Comparison of ENCODE assay signal across 13 cellular contexts in genomic region chr22:39489094-39490068, GRCh38. TPM values are rescaled to one million over a fixed set of nuclear protein-coding genes. Genes with fewer than 3 reads are reported as not detected.
A peak's percentile ranks its signal among the peaks of the same experiment; 100 is the strongest.
DNase-seq lines count a peak whose midpoint lies in the region; ATAC-seq, FAIRE-seq and TF ChIP-seq lines count a peak whose summit lies in the region.
"Had no signal": no experiment of that assay in that cellular context is flagged by ENCODE, and none has a peak within 500 bp of the region (broad histone marks: within the 10 kb centered on the region; RNA-seq: fewer than 3 reads in every experiment).

No MANE protein-coding gene starts in this region.

- H3K18ac ChIP-seq in H9 (ENCODE audit: insufficient read length, low read depth, low read length): no peak overlapping the region

- no peak overlapping the region for H2BK120ac ChIP-seq in H9 (ENCODE audit: low read depth, low read length, poor library complexity, severe bottlenecking)

- TF ChIP-seq CTCF in H9 (conservative IDR thresholded peaks at IDR 0.05) (no peak), K562 (IDR thresholded peaks at IDR 0.05 in 2 of 3, conservative IDR thresholded peaks at IDR 0.05 in 1 of 3; ENCODE audit: insufficient read depth in 2 of 3, low read depth in 1 of 3, low read length in 3 of 3) (0 out of 6 replicates have a peak, but pooled peaks of 1 of the 3 experiments have one; percentile 6), nephron (IDR thresholded peaks at IDR 0.05; ENCODE audit: unreplicated experiment in 3 of 3) (no peak), colonic mucosa (IDR thresholded peaks at IDR 0.05) (no peak)

- H3K27ac Mint-ChIP-seq in H9: no peak overlapping the region
- peak overlapping the region in 2 of 3 experiments; percentile 5 to 48 for H3K27ac Mint-ChIP-seq in nephron
- H3K27ac Mint-ChIP-seq: HFFc6; T-helper 2 cell treated with Interferon-gamma antibody and Interleukin-4, amounts not matched to agents 5 μg/mL and 100 μg/mL, for 36 hours had no signal

- peak overlapping the region; percentile 76 for H3K4me2 ChIP-seq in BLaER1
- peak overlapping the region; percentile 5 for H3K4me2 ChIP-seq in H9 (ENCODE audit: insufficient read depth, insufficient read length, low read length)
- peak overlapping the region; percentile 73 for H3K4me2 ChIP-seq in K562 (ENCODE audit: insufficient read depth, low read length)

- peak; percentile 61 for FAIRE-seq in K562 (lab: Jason Lieb, UNC)

- no peak overlapping the region for H2AFZ ChIP-seq in H9 (ENCODE audit: low read length)
- no peak overlapping the region for H2AFZ ChIP-seq in K562 (ENCODE audit: low read depth, low read length)

- no peak overlapping the region for H4K5ac ChIP-seq in H9 (ENCODE audit: insufficient read length, low read depth, low read length)

- WGBS in H9 (ENCODE audit: extremely low coverage, insufficient read length, low lambda C conversion rate): no CpG with 5 or more reads among the region's 17 CpGs
- WGBS in K562 (ENCODE audit: insufficient coverage, low coverage, missing lambda C conversion rate): 20% methylated on average over 10 of the region's 17 CpGs

- H4K20me1 ChIP-seq in BLaER1: no peaks in the 10 kb centered on the region
- no peaks in the 10 kb centered on the region for H4K20me1 ChIP-seq in H9 (ENCODE audit: control insufficient read depth, insufficient read depth, insufficient read length)
- no peaks in the 10 kb centered on the region for H4K20me1 ChIP-seq in K562 (replicated peaks; ENCODE audit: control insufficient read depth, insufficient read depth, low read length)

- in situ Hi-C loops in K562 (cut with MboI): no loop called here

- H3K14ac ChIP-seq in H9 (ENCODE audit: insufficient read depth, low read length): no peak overlapping the region

- H3K56ac ChIP-seq in H9 (ENCODE audit: insufficient read length, low read depth, low read length): no peak overlapping the region

- TF ChIP-seq RAD21 in K562 (CRISPR knock-in tag; conservative IDR thresholded peaks at IDR 0.05 in 1 of 2, IDR thresholded peaks at IDR 0.05 in 1 of 2): no peak

- no peak for DNase-seq in H9
- peak in 1 of 4 experiments; percentile 40 for DNase-seq in K562 (ENCODE audit: extremely low read depth in 1 of 4, low spot score in 3 of 4)
- DNase-seq in colonic mucosa: no peak
- DNase-seq in activated naive CD4-positive, alpha-beta T cell treated with anti-CD3 and anti-CD28 coated beads, Interleukin-2, amount 50 U/mL, for 16 hours: no peak
- DNase-seq in HK-2 (ENCODE audit: unreplicated experiment): no peak

- H3K27me3 Mint-ChIP-seq in H9 (ENCODE audit: low read depth): peaks cover 36% of the 10 kb centered on the region
- H3K27me3 Mint-ChIP-seq in nephron (ENCODE audit: low read depth): no peaks in the 10 kb centered on the region

- no peak overlapping the region for H4K8ac ChIP-seq in H9 (replicated peaks; ENCODE audit: insufficient read length, low read depth, low read length)

- H2BK12ac ChIP-seq in H9 (ENCODE audit: insufficient read length, low read depth, low read length): no peak overlapping the region

- H3K4me1 ChIP-seq in BLaER1 (peaks cover 23% of the 10 kb centered on the region), H9 (ENCODE audit: insufficient read depth, low read length) (no peaks in the 10 kb centered on the region), K562 (replicated peaks in 1 of 2; ENCODE audit: control insufficient read depth in 2 of 2, insufficient read depth in 2 of 2, low read length in 2 of 2) (peaks cover 30 to 49% of the 10 kb centered on the region in 2 experiments), colonic mucosa (peaks cover 7% of the 10 kb centered on the region)

- H2BK5ac ChIP-seq in H9 (ENCODE audit: insufficient read length, low read length): no peak overlapping the region

- H3K4me3 Mint-ChIP-seq in H9: 0 out of 5 replicates have a peak overlapping the region, but pooled peaks of 1 of the 2 experiments have one; percentile 52
- H3K4me3 Mint-ChIP-seq in nephron: no peak overlapping the region
- H3K4me3 Mint-ChIP-seq: HFFc6; T-helper 2 cell treated with Interferon-gamma antibody and Interleukin-4, amounts not matched to agents 5 μg/mL and 100 μg/mL, for 36 hours had no signal

- BruUV-seq in K562 (replicated peaks; lab: Mats Ljungman, UMichigan): TSS peak; percentile 35

- no peak for TF ChIP-seq EP300 in K562 (IDR thresholded peaks at IDR 0.05; ENCODE audit: low read length)

- H3K4me1 Mint-ChIP-seq in H9 (peaks cover 6 to 15% of the 10 kb centered on the region in 2 experiments), nephron (peaks cover 7% of the 10 kb centered on the region)

- intact Hi-C loops in K562 (cut with micrococcal nuclease) (no loop called here), colonic mucosa (cut with DNase I) (loop anchor here (5.0 kb wide), 1 partner anchor 38 kb away; no protein-coding TSS in a partner anchor)

- POLR2A ChIA-PET in K562 (lab: Yijun Ruan, JAX): interaction anchor here (0.6 to 1.8 kb wide), 9 partner anchors 12 to 170 kb away, joined by 3 to 12 read pairs (median 4); partner anchors contain the start of genes ATF4, MIEF1 and RPL3

- H3K4ac ChIP-seq in H9 (ENCODE audit: low read depth, low read length): no peak overlapping the region

- no peaks in the 10 kb centered on the region for H3K79me1 ChIP-seq in H9 (ENCODE audit: insufficient read depth, low read depth, low read length, poor library complexity, severe bottlenecking)

- no peaks in the 10 kb centered on the region for H3K23me2 ChIP-seq in H9 (ENCODE audit: insufficient read length, low read depth, low read length, poor library complexity, severe bottlenecking)

- no peak overlapping the region for H3T11ph ChIP-seq in H9 (ENCODE audit: low read length)

- H3K23ac ChIP-seq in H9 (ENCODE audit: insufficient read length, low read depth, low read length): no peak overlapping the region

- CTCF ChIA-PET in K562 (lab: Yijun Ruan, JAX; ENCODE audit: low intra/inter-chr PET ratio): no interaction called here

- H3K4me3 ChIP-seq in BLaER1 (peak overlapping the region; percentile 20; the same call in 1 of the 2 replicates), K562 (no peak overlapping the region), colonic mucosa (no peak overlapping the region)
- H3K4me3 ChIP-seq: heart right ventricle had no signal

- H3K9me3 Mint-ChIP-seq in H9 (peaks cover 0 to 3% of the 10 kb centered on the region in 2 experiments; a peak in 1 of 5 replicates), nephron (no peaks in the 10 kb centered on the region)
- H3K9me3 Mint-ChIP-seq: HFFc6; T-helper 2 cell treated with Interferon-gamma antibody and Interleukin-4, amounts not matched to agents 5 μg/mL and 100 μg/mL, for 36 hours had no signal

- peaks cover 0 to 6% (median 4%) of the 10 kb centered on the region in 3 experiments; a peak in 3 of 7 replicates for H3K36me3 Mint-ChIP-seq in H9 (ENCODE audit: insufficient read depth in 1 of 3, low read depth in 3 of 3)
- H3K36me3 Mint-ChIP-seq in nephron (ENCODE audit: low read depth): peaks cover 15% of the 10 kb centered on the region

- H3K79me2 ChIP-seq in H9 (ENCODE audit: insufficient read depth, low read length) (no peaks in the 10 kb centered on the region), K562 (ENCODE audit: control insufficient read depth, insufficient read depth, low read length) (peaks cover 26% of the 10 kb centered on the region; the same call in 2 of the 3 replicates)

- no peak for TF ChIP-seq POLR2A in K562 (conservative IDR thresholded peaks at IDR 0.05)

- H3K27ac ChIP-seq in BLaER1 (peak overlapping the region; percentile 14; the same call in 1 of the 2 replicates), H9 (ENCODE audit: insufficient read length, low read depth, low read length) (no peak overlapping the region), K562 (ENCODE audit: extremely low read depth, low read depth, low read length) (peak overlapping the region; percentile 70), colonic mucosa (no peak overlapping the region)
- H3K27ac ChIP-seq: epithelial cell of prostate had no signal

- H3K9me3 ChIP-seq in BLaER1 (no peaks in the 10 kb centered on the region), H9 (ENCODE audit: control insufficient read depth, low read depth, low read length) (no peaks in the 10 kb centered on the region), K562 (replicated peaks; ENCODE audit: control insufficient read depth, insufficient read depth, low read depth, low read length) (no peaks in the 10 kb centered on the region), colonic mucosa (no peaks in the 10 kb centered on the region)
- H3K9me3 ChIP-seq: heart right ventricle had no signal

- H3K9ac ChIP-seq in BLaER1 (no peak overlapping the region), H9 (ENCODE audit: extremely low read depth, insufficient read length, low read length) (no peak overlapping the region), K562 (ENCODE audit: insufficient read depth in 1 of 2, low read depth in 2 of 2, low read length in 2 of 2) (peak overlapping the region; percentile 19 to 64; a peak in 3 of 4 replicates), colonic mucosa (ENCODE audit: low read depth in 2 of 2, low read length in 2 of 2) (no peak overlapping the region)

- H4K91ac ChIP-seq in H9 (ENCODE audit: insufficient read length, low read depth, low read length): no peak overlapping the region

- ATAC-seq in K562 (peak; percentile 24), GM18511 (IDR thresholded peaks at IDR 0.05; ENCODE audit: unreplicated experiment) (no peak)

- H2BK15ac ChIP-seq in H9 (ENCODE audit: low read depth, low read length): no peak overlapping the region

- no peak overlapping the region for H2BK20ac ChIP-seq in H9 (ENCODE audit: low read depth, low read length, poor library complexity, severe bottlenecking)

- H3K27me3 ChIP-seq in BLaER1: no peaks in the 10 kb centered on the region
- H3K27me3 ChIP-seq in H9 (ENCODE audit: insufficient read depth, low read length): no peaks in the 10 kb centered on the region
- no peaks in the 10 kb centered on the region for H3K27me3 ChIP-seq in K562 (ENCODE audit: control insufficient read depth in 2 of 2, insufficient read depth in 2 of 2, low read length in 2 of 2)
- H3K27me3 ChIP-seq in colonic mucosa: no peaks in the 10 kb centered on the region
- H3K27me3 ChIP-seq: heart right ventricle had no signal

- H3K36me3 ChIP-seq in BLaER1 (peaks cover 16% of the 10 kb centered on the region), K562 (ENCODE audit: control insufficient read depth, insufficient read depth, low read length) (peaks cover 10% of the 10 kb centered on the region; the same call in 1 of the 3 replicates), colonic mucosa (no peaks in the 10 kb centered on the region)

- no peaks in the 10 kb centered on the region for H3K9me1 ChIP-seq in K562 (ENCODE audit: control insufficient read depth, insufficient read depth, low read length)

- no peak overlapping the region for H2AK5ac ChIP-seq in H9 (ENCODE audit: insufficient read length, low read length)

RNA-seq across cellular contexts. Expression of gene MIEF1, which starts 12.7 kb away (rescaled TPM):
- total RNA-seq in H9 (2021) (32.6 and 34.7 TPM in 2 replicates), K562 (2014; rRNA removed) (25.5 and 28.3 TPM in 2 replicates), K562 (2014; rRNA removed; fragmentation: Illumina TruSeq; extraction: Trizol) (28.6 and 29.0 TPM in 2 replicates), K562 (2015; rRNA removed; fragmentation: Illumina TruSeq; extraction: Trizol) (26.8 and 27.1 TPM in 2 replicates), K562 (2021) (51.8 and 54.3 TPM in 2 replicates), colonic mucosa (10 to 100 TPM; 28.6 to 36.6 TPM)
- total RNA-seq in K562 (2011; cell fraction: chromatin; rRNA removed; ENCODE audit: low replicate concordance): 31.0 and 48.3 TPM in 2 replicates
- 30.9 and 36.7 TPM in 2 replicates for total RNA-seq in K562 (2011; cell fraction: nucleolus; rRNA removed)
- 33.9 and 34.4 TPM in 2 replicates for total RNA-seq in K562 (2011; cell fraction: nucleoplasm; rRNA removed)
- polyA plus RNA-seq in K562 (2011; rRNA removed) (20.0 and 21.7 TPM in 2 replicates), K562 (2014; fragmentation: Illumina TruSeq; extraction: Trizol) (37.7 and 40.8 TPM in 2 replicates), K562 (2014; fragmentation: Nextera tagmentation; extraction: Ambion mirVana) (10 to 100 TPM; 10.9 to 13.1 TPM), K562 (2014; rRNA removed) (23.6 and 29.1 TPM in 2 replicates)
- polyA plus RNA-seq in K562 (2011; cell fraction: cytosol; rRNA removed): 23.2 and 29.6 TPM in 2 replicates
- 13.3 and 18.3 TPM in 2 replicates for polyA plus RNA-seq in K562 (2011; cell fraction: nucleus; rRNA removed)
- polyA plus RNA-seq in K562 (2012): 23.3 and 33.4 TPM in 2 replicates
- 31.6 and 37.3 TPM in 2 replicates for polyA minus RNA-seq in K562 (2011; rRNA and poly(A)+ RNA removed)
- polyA minus RNA-seq in K562 (2011; cell fraction: cytosol; rRNA and poly(A)+ RNA removed): 23.3 and 24.0 TPM in 2 replicates
- 13.6 and 15.8 TPM in 2 replicates for polyA minus RNA-seq in K562 (2011; cell fraction: nucleus; rRNA and poly(A)+ RNA removed)

RNA-seq across cellular contexts. Expression of gene ATF4, which starts 31.0 kb away (rescaled TPM):
- total RNA-seq in H9 (2021) (455 TPM in 2 replicates), K562 (2014; rRNA removed) (311 and 355 TPM in 2 replicates), K562 (2014; rRNA removed; fragmentation: Illumina TruSeq; extraction: Trizol) (320 and 405 TPM in 2 replicates), K562 (2015; rRNA removed; fragmentation: Illumina TruSeq; extraction: Trizol) (153 and 156 TPM in 2 replicates), K562 (2021) (308 and 361 TPM in 2 replicates), colonic mucosa (100 to 1,000 TPM; 279 to 302 TPM)
- 183 and 296 TPM in 2 replicates for total RNA-seq in K562 (2011; cell fraction: chromatin; rRNA removed; ENCODE audit: low replicate concordance)
- 255 and 271 TPM in 2 replicates for total RNA-seq in K562 (2011; cell fraction: nucleolus; rRNA removed)
- 227 and 246 TPM in 2 replicates for total RNA-seq in K562 (2011; cell fraction: nucleoplasm; rRNA removed)
- polyA plus RNA-seq in K562 (2011; rRNA removed) (669 and 756 TPM in 2 replicates), K562 (2014; fragmentation: Illumina TruSeq; extraction: Trizol) (528 and 598 TPM in 2 replicates), K562 (2014; fragmentation: Nextera tagmentation; extraction: Ambion mirVana) (100 to 1,000 TPM in 1 of 2 experiments, 10 to 100 TPM in 1; 93.1 to 125 TPM), K562 (2014; rRNA removed) (638 and 723 TPM in 2 replicates)
- 757 and 998 TPM in 2 replicates for polyA plus RNA-seq in K562 (2011; cell fraction: cytosol; rRNA removed)
- polyA plus RNA-seq in K562 (2011; cell fraction: nucleus; rRNA removed): 651 and 768 TPM in 2 replicates
- polyA plus RNA-seq in K562 (2012): 264 and 832 TPM in 2 replicates
- 190 and 217 TPM in 2 replicates for polyA minus RNA-seq in K562 (2011; rRNA and poly(A)+ RNA removed)
- polyA minus RNA-seq in K562 (2011; cell fraction: cytosol; rRNA and poly(A)+ RNA removed): 89.9 and 115 TPM in 2 replicates
- polyA minus RNA-seq in K562 (2011; cell fraction: nucleus; rRNA and poly(A)+ RNA removed): 99.2 and 197 TPM in 2 replicates

RNA-seq across cellular contexts. Expression of gene MGAT3, which starts 32.6 kb away (rescaled TPM):
- total RNA-seq in H9 (2021) (4.7 and 5.0 TPM in 2 replicates), K562 (2014; rRNA removed) (4.6 and 5.7 TPM in 2 replicates), K562 (2014; rRNA removed; fragmentation: Illumina TruSeq; extraction: Trizol) (2.8 and 3.5 TPM in 2 replicates), K562 (2015; rRNA removed; fragmentation: Illumina TruSeq; extraction: Trizol) (4.3 and 4.6 TPM in 2 replicates), K562 (2021) (11.4 and 11.5 TPM in 2 replicates), colonic mucosa (10 to 100 TPM in 1 of 2 donors, 1 to 10 TPM in 1; 8.9 to 19.1 TPM)
- 6.4 and 13.2 TPM in 2 replicates for total RNA-seq in K562 (2011; cell fraction: chromatin; rRNA removed; ENCODE audit: low replicate concordance)
- total RNA-seq in K562 (2011; cell fraction: nucleolus; rRNA removed): 12.2 and 15.0 TPM in 2 replicates
- total RNA-seq in K562 (2011; cell fraction: nucleoplasm; rRNA removed): 10.2 and 10.6 TPM in 2 replicates
- polyA plus RNA-seq in K562 (2011; rRNA removed) (6.6 and 6.8 TPM in 2 replicates), K562 (2014; fragmentation: Illumina TruSeq; extraction: Trizol) (4.2 and 5.4 TPM in 2 replicates), K562 (2014; fragmentation: Nextera tagmentation; extraction: Ambion mirVana) (under 1 TPM; 0.10 to 0.18 TPM), K562 (2014; rRNA removed) (6.0 and 7.0 TPM in 2 replicates)
- 8.2 and 17.9 TPM in 2 replicates for polyA plus RNA-seq in K562 (2011; cell fraction: cytosol; rRNA removed)
- polyA plus RNA-seq in K562 (2011; cell fraction: nucleus; rRNA removed): 6.0 and 12.6 TPM in 2 replicates
- 4.6 and 7.2 TPM in 2 replicates for polyA plus RNA-seq in K562 (2012)
- polyA minus RNA-seq in K562 (2011; rRNA and poly(A)+ RNA removed): 10.3 and 15.4 TPM in 2 replicates
- 18.6 and 19.4 TPM in 2 replicates for polyA minus RNA-seq in K562 (2011; cell fraction: cytosol; rRNA and poly(A)+ RNA removed)
- polyA minus RNA-seq in K562 (2011; cell fraction: nucleus; rRNA and poly(A)+ RNA removed): 4.6 and 5.1 TPM in 2 replicates
- total RNA-seq: HFFc6, RPMI7951 had no signal

RNA-seq across cellular contexts. Expression of gene RPS19BP1, which starts 43.2 kb away (rescaled TPM):
- 65.0 and 72.2 TPM in 2 replicates for total RNA-seq in H9 (2021)
- 27.9 and 59.9 TPM in 2 replicates for total RNA-seq in K562 (2011; cell fraction: chromatin; rRNA removed; ENCODE audit: low replicate concordance)
- total RNA-seq in K562 (2011; cell fraction: nucleolus; rRNA removed): 57.2 and 59.7 TPM in 2 replicates
- total RNA-seq in K562 (2011; cell fraction: nucleoplasm; rRNA removed): 42.7 and 46.9 TPM in 2 replicates
- total RNA-seq in K562 (2014; rRNA removed): 223 and 264 TPM in 2 replicates
- 33.0 and 44.9 TPM in 2 replicates for total RNA-seq in K562 (2014; rRNA removed; fragmentation: Illumina TruSeq; extraction: Trizol)
- total RNA-seq in K562 (2015; rRNA removed; fragmentation: Illumina TruSeq; extraction: Trizol): 84.3 and 93.3 TPM in 2 replicates
- total RNA-seq in K562 (2021): 109 and 110 TPM in 2 replicates
- 75.6 and 90.4 TPM in 2 replicates for polyA plus RNA-seq in K562 (2011; rRNA removed)
- 89.9 and 177 TPM in 2 replicates for polyA plus RNA-seq in K562 (2011; cell fraction: cytosol; rRNA removed)
- polyA plus RNA-seq in K562 (2011; cell fraction: nucleus; rRNA removed): 53.3 and 77.5 TPM in 2 replicates
- 85.4 and 89.3 TPM in 2 replicates for polyA plus RNA-seq in K562 (2012)
- 29.0 and 64.7 TPM in 2 replicates for polyA plus RNA-seq in K562 (2014; fragmentation: Illumina TruSeq; extraction: Trizol)
- 1 to 10 TPM; 3.0 to 8.2 TPM for polyA plus RNA-seq in K562 (2014; fragmentation: Nextera tagmentation; extraction: Ambion mirVana)
- polyA plus RNA-seq in K562 (2014; rRNA removed): 216 and 229 TPM in 2 replicates
- 12.0 and 12.6 TPM in 2 replicates for polyA minus RNA-seq in K562 (2011; rRNA and poly(A)+ RNA removed)
- 14.5 and 18.6 TPM in 2 replicates for polyA minus RNA-seq in K562 (2011; cell fraction: cytosol; rRNA and poly(A)+ RNA removed)
- polyA minus RNA-seq in K562 (2011; cell fraction: nucleus; rRNA and poly(A)+ RNA removed): 16.3 and 27.0 TPM in 2 replicates
- total RNA-seq in colonic mucosa: 100 to 1,000 TPM in 1 of 2 donors, 10 to 100 TPM in 1; 61.4 to 111 TPM

Comparison
In these comparisons a context has a peak if more than half of its experiments do, and no peak if none do; other contexts are left out.
1. H3K27ac ChIP-seq: peak in BLaER1 (single experiment) and K562 (single experiment); none in H9 (single experiment) and colonic mucosa (single experiment).
2. H3K4me2 ChIP-seq: peak in every context shown above with its lines; median percentile 76 in BLaER1; 73 in K562; 5 in H9.
3. H3K9ac ChIP-seq: peak in K562 (2 of 2); none in BLaER1 (single experiment), H9 (single experiment) and colonic mucosa (0 of 2).
4. H3K27ac Mint-ChIP-seq: peak in nephron (2 of 3); none in H9 (0 of 3).